ENCODE assay signal across 13 cellular contexts in the genomic region with DNA sequence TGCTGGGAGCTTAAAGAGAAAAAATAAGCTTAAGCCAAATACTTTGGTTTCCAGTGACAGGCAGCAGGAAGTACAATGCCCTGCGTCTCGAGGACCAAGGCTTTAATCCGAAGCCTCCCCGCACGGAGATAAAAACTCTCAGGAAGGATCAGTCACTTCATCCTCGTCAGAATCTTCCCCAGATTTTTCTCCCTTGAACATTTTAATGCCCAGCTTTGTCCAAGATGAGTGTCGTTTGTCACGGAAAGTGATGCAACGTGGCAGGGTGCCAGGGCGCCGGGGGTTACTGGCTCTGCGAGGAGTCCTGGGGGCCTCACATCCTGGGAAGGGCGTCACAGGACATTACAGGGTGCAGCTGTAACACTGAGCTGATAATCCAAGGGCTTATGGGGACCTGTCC. TPM values are rescaled to one million over a fixed set of nuclear protein-coding genes. Genes with fewer than 3 reads are reported as not detected.
DNase-seq lines count a peak whose midpoint lies in the region; ATAC-seq and TF ChIP-seq lines count a peak whose summit lies in the region.
"Had no signal": no experiment of that assay in that cellular context is flagged by ENCODE, and none has a peak within 500 bp of the region (broad histone marks: within the 10 kb centered on the region; RNA-seq: fewer than 3 reads in every experiment).

No MANE protein-coding gene starts in this region.

- DNase-seq in MCF 10A (ENCODE audit: unreplicated experiment) (peak; percentile 54), mammary epithelial cell (no peak), RWPE2 (ENCODE audit: low spot score) (peak; percentile 43), hepatocyte (ENCODE audit: low spot score) (peak; percentile 46), aorta (peak; percentile 41 to 76), Right ventricle myocardium inferior (ENCODE audit: missing footprints) (no peak), C1 segment of cervical spinal cord (lab: John Stamatoyannopoulos, UW) (no peak)
- no peak for DNase-seq in activated naive CD4-positive, alpha-beta T cell (lab: John Stamatoyannopoulos, UW)
- DNase-seq: effector memory CD4-positive, alpha-beta T cell; Karpas-422; stimulated activated CD4-positive, alpha-beta T cell treated with anti-CD3 and anti-CD28 coated beads, Interleukin-2, amount 100 ng/mL, for 48 hours had no signal

- no peaks in the 10 kb centered on the region for H3K9me2 ChIP-seq in hepatocyte (replicated peaks; ENCODE audit: insufficient read depth)

- intact Hi-C loops in MCF 10A (cut with micrococcal nuclease), result no loop called here
- intact Hi-C loops in mammary epithelial cell (cut with micrococcal nuclease), result no loop called here
- intact Hi-C loops in aorta (cut with DNase I), result no loop called here
- intact Hi-C loops in Right ventricle myocardium inferior (cut with DNase I), result no loop called here

- peaks cover 4% of the 10 kb centered on the region for H3K4me1 Mint-ChIP-seq in MCF 10A (ENCODE audit: insufficient read depth, unreplicated experiment)

- H3K4me2 ChIP-seq in mammary epithelial cell (ENCODE audit: insufficient read depth, low read depth, low read length) (no peak overlapping the region), hepatocyte (peak overlapping the region; percentile 41)

- TF ChIP-seq CTCF in MCF 10A (IDR thresholded peaks at IDR 0.05; ENCODE audit: unreplicated experiment) (no peak), mammary epithelial cell (conservative IDR thresholded peaks at IDR 0.05 in 1 of 2, IDR thresholded peaks at IDR 0.05 in 1 of 2; ENCODE audit: extremely low read depth in 1 of 2, insufficient read depth in 1 of 2, low read depth in 1 of 2, low read length in 2 of 2) (no peak), RWPE2 (IDR thresholded peaks at IDR 0.05; ENCODE audit: poor library complexity, severe bottlenecking) (no peak), hepatocyte (IDR thresholded peaks at IDR 0.05; ENCODE audit: poor library complexity) (no peak)

- no peak overlapping the region for H3K9ac ChIP-seq in mammary epithelial cell (ENCODE audit: insufficient read depth, low read length)
- H3K9ac ChIP-seq: BLaER1 treated with 17β-estradiol and CSF1 and Interleukin-3, amounts not matched to agents 10 nM and 100 nM had no signal

- in situ Hi-C loops in mammary epithelial cell (cut with MboI; ENCODE audit: low sequenced_read_pairs in 2 of 2), result no loop called here

- H3K9me3 ChIP-seq in mammary epithelial cell (replicated peaks; ENCODE audit: insufficient read depth, low read length) (no peaks in the 10 kb centered on the region), RWPE2 (ENCODE audit: severe bottlenecking) (no peaks in the 10 kb centered on the region), hepatocyte (ENCODE audit: low read depth) (no peaks in the 10 kb centered on the region), aorta (ENCODE audit: control insufficient read depth, low read length) (peaks cover 3% of the 10 kb centered on the region)

- H3K4me3 ChIP-seq in mammary epithelial cell (replicated peaks in 1 of 3; ENCODE audit: insufficient read depth in 1 of 3, low read depth in 2 of 3, low read length in 3 of 3) (no peak overlapping the region), RWPE2 (ENCODE audit: severe bottlenecking) (no peak overlapping the region), hepatocyte (no peak overlapping the region), aorta (ENCODE audit: low read length in 2 of 2) (no peak overlapping the region)
- H3K4me3 ChIP-seq: BLaER1 treated with 17β-estradiol and CSF1 and Interleukin-3, amounts not matched to agents 10 nM and 100 nM had no signal

- dilution Hi-C loops in mammary epithelial cell (cut with HindIII; ENCODE audit: low sequenced_read_pairs), result no loop called here

- H3K27ac Mint-ChIP-seq in MCF 10A (ENCODE audit: low read depth, unreplicated experiment), result no peak overlapping the region
- H3K27ac Mint-ChIP-seq: activated T-helper 2 cell treated with anti-CD3 and anti-CD28 coated beads, Interferon-gamma antibody, Interleukin-2, Interleukin-4, amounts not matched to agents 10 μg/mL and 5 μg/mL and 100 μg/mL, durations not matched to agents 14 hours and 24 hours and 36 hours had no signal

- H3K9me3 Mint-ChIP-seq in MCF 10A (ENCODE audit: unreplicated experiment), result no peaks in the 10 kb centered on the region
- H3K9me3 Mint-ChIP-seq: activated T-helper 2 cell treated with anti-CD3 and anti-CD28 coated beads, Interferon-gamma antibody, Interleukin-2, Interleukin-4, amounts not matched to agents 10 μg/mL and 5 μg/mL and 100 μg/mL, durations not matched to agents 14 hours and 24 hours and 36 hours had no signal

- no peaks in the 10 kb centered on the region for H3K4me1 ChIP-seq in mammary epithelial cell (ENCODE audit: insufficient read depth, low read length)
- H3K4me1 ChIP-seq in RWPE2 (ENCODE audit: insufficient read depth, poor library complexity, severe bottlenecking), result no peaks in the 10 kb centered on the region
- H3K4me1 ChIP-seq in hepatocyte (ENCODE audit: insufficient read depth), result peaks cover 11% of the 10 kb centered on the region
- H3K4me1 ChIP-seq in aorta (ENCODE audit: control insufficient read depth in 1 of 2, insufficient read depth in 2 of 2, low read length in 2 of 2), result no peaks in the 10 kb centered on the region

- H3K36me3 ChIP-seq in mammary epithelial cell (ENCODE audit: insufficient read depth, low read length), result no peaks in the 10 kb centered on the region
- no peaks in the 10 kb centered on the region for H3K36me3 ChIP-seq in RWPE2 (ENCODE audit: low read depth)
- H3K36me3 ChIP-seq in hepatocyte (replicated peaks; ENCODE audit: insufficient read depth, low read depth), result no peaks in the 10 kb centered on the region
- H3K36me3 ChIP-seq in aorta (ENCODE audit: control insufficient read depth in 1 of 2, insufficient read depth in 2 of 2, low read length in 1 of 2), result no peaks in the 10 kb centered on the region
- H3K36me3 ChIP-seq: BLaER1 treated with 17β-estradiol and CSF1 and Interleukin-3, amounts not matched to agents 10 nM and 100 nM had no signal

- POLR2A ChIA-PET in MCF 10A (lab: Yijun Ruan, JAX), result no interaction called here

- H3K27me3 Mint-ChIP-seq in MCF 10A (ENCODE audit: insufficient read depth, unreplicated experiment), result peaks cover 31% of the 10 kb centered on the region

- H3K79me2 ChIP-seq in mammary epithelial cell (ENCODE audit: insufficient read depth, low read length) (no peaks in the 10 kb centered on the region), hepatocyte (no peaks in the 10 kb centered on the region)

- no peak overlapping the region for H3K4me3 Mint-ChIP-seq in MCF 10A (ENCODE audit: unreplicated experiment)

- H3K27me3 ChIP-seq in mammary epithelial cell (ENCODE audit: insufficient read depth, low read length) (peaks cover 2% of the 10 kb centered on the region), RWPE2 (ENCODE audit: insufficient read depth, poor library complexity, severe bottlenecking) (peaks cover 71% of the 10 kb centered on the region), hepatocyte (no peaks in the 10 kb centered on the region), aorta (ENCODE audit: control insufficient read depth in 1 of 2, insufficient read depth in 2 of 2, low read length in 1 of 2) (no peaks in the 10 kb centered on the region)

- 25% methylated on average over 11 of the region's 13 CpGs for WGBS in mammary epithelial cell (ENCODE audit: low coverage, missing lambda C conversion rate)
- 48% methylated on average over 13 of the region's 13 CpGs for WGBS in hepatocyte (ENCODE audit: low lambda C conversion rate, missing lambda C conversion rate)
- 12 to 22% methylated on average over 13 of the region's 13 CpGs for WGBS in aorta, 2 donors

- ATAC-seq in RWPE2 (ENCODE audit: low read depth), result no peak
- no peak for ATAC-seq in aorta (ENCODE audit: low FRiP score)
- no peak for ATAC-seq in Right ventricle myocardium inferior

- H3K36me3 Mint-ChIP-seq in MCF 10A (ENCODE audit: insufficient read depth, unreplicated experiment), result no peaks in the 10 kb centered on the region

- H3K27ac ChIP-seq in mammary epithelial cell (ENCODE audit: insufficient read depth, low read depth, low read length), result no peak overlapping the region
- H3K27ac ChIP-seq in RWPE2 (ENCODE audit: poor library complexity, severe bottlenecking), result no peak overlapping the region
- H3K27ac ChIP-seq in hepatocyte, result peak overlapping the region; percentile 61
- H3K27ac ChIP-seq in aorta (ENCODE audit: low read depth in 1 of 2, low read length in 2 of 2), result no peak overlapping the region
- H3K27ac ChIP-seq: BLaER1 treated with 17β-estradiol and CSF1 and Interleukin-3, amounts not matched to agents 10 nM and 100 nM had no signal

- no peaks in the 10 kb centered on the region for H4K20me1 ChIP-seq in mammary epithelial cell (ENCODE audit: insufficient read depth, low read length)
- no peaks in the 10 kb centered on the region for H4K20me1 ChIP-seq in hepatocyte (ENCODE audit: insufficient read depth, poor library complexity, severe bottlenecking)
- H4K20me1 ChIP-seq: BLaER1 treated with 17β-estradiol and CSF1 and Interleukin-3, amounts not matched to agents 10 nM and 100 nM had no signal

- BruUV-seq in MCF 10A (replicated peaks; lab: Mats Ljungman, UMichigan) (no TSS peak), mammary epithelial cell (replicated peaks; lab: Mats Ljungman, UMichigan) (no TSS peak)

- CTCF ChIA-PET in MCF 10A (lab: Yijun Ruan, JAX) (interaction anchor here (1.2 kb wide), 1 partner anchor 62 kb away, joined by 4 read pairs; no protein-coding TSS in a partner anchor), mammary epithelial cell (lab: Charles Lee; ENCODE audit: low non-redundant PET) (no interaction called here)

- H2AFZ ChIP-seq in mammary epithelial cell (ENCODE audit: low read depth, low read length) (no peak overlapping the region), hepatocyte (no peak overlapping the region)

RNA-seq across cellular contexts. Expression of gene PCBP3, which starts 25.2 kb away (rescaled TPM):
- total RNA-seq in MCF 10A (2022) (3.7 and 6.6 TPM in 2 replicates), mammary epithelial cell (1 to 10 TPM in 1 of 2 donors, under 1 TPM in 1; 0.67 to 1.0 TPM), hepatocyte (3.1 and 5.5 TPM in 2 replicates), aorta (10 to 100 TPM in 1 of 2 donors, 1 to 10 TPM in 1; 7.0 to 15.0 TPM), Right ventricle myocardium inferior (3.7 TPM)
- polyA plus RNA-seq in mammary epithelial cell (0.05 TPM), hepatocyte (7.2 and 8.8 TPM in 2 replicates), aorta (1 to 10 TPM in 1 of 2 donors, not detected in 1; 3.6 TPM)
- not detected for polyA minus RNA-seq in mammary epithelial cell

Comparison
In these comparisons a context has a peak if more than half of its experiments do, and no peak if none do; other contexts are left out.
1. DNase-seq: peak in MCF 10A (single experiment), RWPE2 (single experiment), hepatocyte (single experiment) and aorta (2 of 2); none in mammary epithelial cell (single experiment), activated naive CD4-positive, alpha-beta T cell (0 of 4), Right ventricle myocardium inferior (single experiment) and C1 segment of cervical spinal cord (0 of 14).